ENCODE assay signal across 16 cellular contexts in genomic region chr3:151169262-151169661, GRCh38. TPM values are rescaled to one million over a fixed set of nuclear protein-coding genes. Genes with fewer than 3 reads are reported as not detected.
DNase-seq lines count a peak whose midpoint lies in the region; ATAC-seq and TF ChIP-seq lines count a peak whose summit lies in the region.
"Had no signal": no experiment of that assay in that cellular context is flagged by ENCODE, and none has a peak within 500 bp of the region (broad histone marks: within the 10 kb centered on the region; RNA-seq: fewer than 3 reads in every experiment).

No MANE protein-coding gene starts in this region.

- H3K4me3 Mint-ChIP-seq in CD14-positive monocyte, result peak overlapping the region in 1 of 2 donors; percentile 46
- H3K4me3 Mint-ChIP-seq in GM23338, result no peak overlapping the region
- H3K4me3 Mint-ChIP-seq: activated T-cell treated with anti-CD3 and anti-CD28 coated beads, Interleukin-2, amount 50 U/mL, for 4 hours; WTC11 had no signal

- peak overlapping the region; percentile 88 for H3K27ac ChIP-seq in OCI-LY3 (ENCODE audit: low read length)
- H3K27ac ChIP-seq in GM23338 (ENCODE audit: low read depth), result no peak overlapping the region

- no peaks in the 10 kb centered on the region for H3F3A ChIP-seq in GM23338 (replicated peaks; ENCODE audit: low read depth)

- H3K27me3 ChIP-seq in OCI-LY3 (ENCODE audit: low read depth, low read length) (no peaks in the 10 kb centered on the region), GM23338 (ENCODE audit: insufficient read depth) (no peaks in the 10 kb centered on the region)
- H3K27me3 ChIP-seq: ascending aorta had no signal

- H3K9me3 ChIP-seq in OCI-LY3 (ENCODE audit: insufficient read depth, low read length) (no peaks in the 10 kb centered on the region), mucosa of descending colon (no peaks in the 10 kb centered on the region)
- H3K9me3 ChIP-seq: ascending aorta had no signal

- H3K4me1 Mint-ChIP-seq in CD14-positive monocyte (peaks cover 48% of the 10 kb centered on the region), GM23338 (peaks cover 24% of the 10 kb centered on the region)

- H3K4me2 ChIP-seq in OCI-LY3 (ENCODE audit: low read length) (peak overlapping the region; percentile 72), GM23338 (no peak overlapping the region)

- no peaks in the 10 kb centered on the region for H3K9me3 Mint-ChIP-seq in CD14-positive monocyte
- no peaks in the 10 kb centered on the region for H3K9me3 Mint-ChIP-seq in GM23338
- H3K9me3 Mint-ChIP-seq: activated T-cell treated with anti-CD3 and anti-CD28 coated beads, Interleukin-2, amount 50 U/mL, for 4 hours; WTC11 had no signal

- no peaks in the 10 kb centered on the region for H3K79me2 ChIP-seq in OCI-LY3 (ENCODE audit: low read length)
- no peaks in the 10 kb centered on the region for H3K79me2 ChIP-seq in GM23338 (replicated peaks; ENCODE audit: insufficient read depth)

- no peak overlapping the region for H3K9ac ChIP-seq in OCI-LY3 (ENCODE audit: low read length)

- TF ChIP-seq CTCF in CD14-positive monocyte (IDR thresholded peaks at IDR 0.05) (no peak), OCI-LY3 (IDR thresholded peaks at IDR 0.05; ENCODE audit: low read depth, low read length) (no peak), mucosa of descending colon (IDR thresholded peaks at IDR 0.05) (no peak), GM23338 (conservative IDR thresholded peaks at IDR 0.05; ENCODE audit: low read depth in 2 of 2) (no peak)

- no peaks in the 10 kb centered on the region for H3K36me3 ChIP-seq in OCI-LY3 (replicated peaks; ENCODE audit: low read depth, low read length)
- H3K36me3 ChIP-seq in mucosa of descending colon (ENCODE audit: low read depth), result no peaks in the 10 kb centered on the region
- 0 out of 2 replicates have a peak, but pooled peaks cover 4% of the 10 kb centered on the region for H3K36me3 ChIP-seq in GM23338 (ENCODE audit: insufficient read depth)
- H3K36me3 ChIP-seq: ascending aorta had no signal

- intact Hi-C loops in CD14-positive monocyte (cut with micrococcal nuclease), result loop anchor here (5.0 kb wide), 2 partner anchors 58 to 113 kb away; no protein-coding TSS in a partner anchor
- intact Hi-C loops in mucosa of descending colon (cut with DNase I, micrococcal nuclease), result loop anchor here (2.0 to 5.0 kb wide), 2 partner anchors 113 to 114 kb away; no protein-coding TSS in a partner anchor

- H3K4me3 ChIP-seq in OCI-LY3 (ENCODE audit: low read length), result no peak overlapping the region
- no peak overlapping the region for H3K4me3 ChIP-seq in mucosa of descending colon
- no peak overlapping the region for H3K4me3 ChIP-seq in GM23338
- H3K4me3 ChIP-seq: ascending aorta had no signal

- DNase-seq in CD14-positive monocyte (ENCODE audit: low spot score), result peak; percentile 78
- no peak for DNase-seq in mucosa of descending colon
- DNase-seq in GM23338 (ENCODE audit: low spot score), result no peak
- no peak for DNase-seq in glomerular visceral epithelial cell (ENCODE audit: extremely low spot score)
- DNase-seq in H4 (ENCODE audit: low spot score), result no peak
- DNase-seq: activated T-cell treated with anti-CD3 and anti-CD28 coated beads, Interleukin-2, amount 50 U/mL, for 4 hours; NCI-H1436; NCI-H69 had no signal

- peak; percentile 7 for ATAC-seq in HG02938 (IDR thresholded peaks at IDR 0.05; ENCODE audit: unreplicated experiment)
- ATAC-seq in mucosa of descending colon, result peak; percentile 11
- ATAC-seq in GM18861 (IDR thresholded peaks at IDR 0.05; ENCODE audit: unreplicated experiment), result no peak
- no peak for ATAC-seq in GM23338

- H2AFZ ChIP-seq in OCI-LY3 (ENCODE audit: low read depth, low read length), result no peak overlapping the region
- no peak overlapping the region for H2AFZ ChIP-seq in GM23338

- H3K27ac Mint-ChIP-seq in CD14-positive monocyte (peak overlapping the region; percentile 92 to 98 (median 95)), GM23338 (no peak overlapping the region)
- H3K27ac Mint-ChIP-seq: WTC11 had no signal

- peaks cover 0 to 2% (median 0%) of the 10 kb centered on the region in 3 donors for H3K27me3 Mint-ChIP-seq in CD14-positive monocyte (ENCODE audit: low read depth in 3 of 3)
- no peaks in the 10 kb centered on the region for H3K27me3 Mint-ChIP-seq in GM23338 (ENCODE audit: insufficient read depth, low read depth, poor library complexity)

- H3K4me1 ChIP-seq in OCI-LY3 (ENCODE audit: low read length) (peaks cover 42% of the 10 kb centered on the region), mucosa of descending colon (ENCODE audit: low read depth) (peaks cover 8% of the 10 kb centered on the region), GM23338 (ENCODE audit: insufficient read depth) (no peaks in the 10 kb centered on the region)
- H3K4me1 ChIP-seq: ascending aorta had no signal

- H3K36me3 Mint-ChIP-seq in CD14-positive monocyte (no peaks in the 10 kb centered on the region), GM23338 (ENCODE audit: low read depth) (peaks cover 4% of the 10 kb centered on the region; the same call in 2 of the 3 replicates)

- H3K9me2 ChIP-seq in GM23338 (ENCODE audit: insufficient read depth), result no peaks in the 10 kb centered on the region

- no peaks in the 10 kb centered on the region for H4K20me1 ChIP-seq in OCI-LY3 (ENCODE audit: insufficient read depth, low read length)
- no peaks in the 10 kb centered on the region for H4K20me1 ChIP-seq in GM23338 (replicated peaks; ENCODE audit: insufficient read depth)

TF ChIP-seq in GM23338, 12 proteins besides CTCF, POLR2A, EP300 and RAD21 (continues in another document):
- TF ChIP-seq ZNF331 (CRISPR knock-in tag; IDR thresholded peaks at IDR 0.05; ENCODE audit: low read depth), result no peak
- no peak for TF ChIP-seq REST (IDR thresholded peaks at IDR 0.05; ENCODE audit: unreplicated experiment)
- no peak for TF ChIP-seq JUNB (IDR thresholded peaks at IDR 0.05; ENCODE audit: unreplicated experiment)
- TF ChIP-seq POLR2AphosphoS5 (IDR thresholded peaks at IDR 0.05; ENCODE audit: low read depth), result no peak
- no peak for TF ChIP-seq NANOG (IDR thresholded peaks at IDR 0.05; ENCODE audit: borderline replicate concordance)
- TF ChIP-seq EZH2phosphoT487 (IDR thresholded peaks at IDR 0.05; ENCODE audit: unreplicated experiment), result no peak
- TF ChIP-seq STAT1 (IDR thresholded peaks at IDR 0.05; ENCODE audit: unreplicated experiment), result no peak
- TF ChIP-seq EZH2 (IDR thresholded peaks at IDR 0.05; ENCODE audit: low read depth, unreplicated experiment), result no peak
- no peak for TF ChIP-seq CREB1 (CRISPR knock-in tag; IDR thresholded peaks at IDR 0.05; ENCODE audit: low read depth)
- TF ChIP-seq ETS1 (IDR thresholded peaks at IDR 0.05), result no peak

RNA-seq across cellular contexts. Expression of gene GPR171, which starts 33.8 kb away (rescaled TPM):
- polyA plus RNA-seq in CD14-positive monocyte, result under 1 TPM in 1 of 2 donors, not detected in 1; 0.20 TPM
- total RNA-seq in mucosa of descending colon, result 1 to 10 TPM; 1.3 to 1.5 (median 1.4) TPM
- not detected in 2 replicates for total RNA-seq in GM23338 (2014; rRNA removed; shearing (Covaris generic))
- polyA plus RNA-seq in GM23338 (2016; fragmentation: Nextera tagmentation; extraction: Ambion mirVana), result 2.4 and 3.4 TPM in 2 replicates
- total RNA-seq in H4 (2014; rRNA removed; shearing (Covaris generic)), result not detected in 2 replicates
- total RNA-seq: glomerular endothelial cell, HT-29, SK-MEL-5 had no signal

Comparison
In these comparisons a context has a peak if more than half of its experiments do, and no peak if none do; other contexts are left out.
1. ATAC-seq: peak in HG02938 (single experiment) and mucosa of descending colon (single experiment); none in GM18861 (single experiment) and GM23338 (single experiment).